15 cellular contexts compared by ENCODE assay signal in genomic region chr2:230795856-230796255, GRCh38.
DNase-seq lines count a peak whose midpoint lies in the region; FAIRE-seq and TF ChIP-seq lines count a peak whose summit lies in the region.
"Had no signal": no experiment of that assay in that cellular context is flagged by ENCODE, and none has a peak within 500 bp of the region (broad histone marks: within the 10 kb centered on the region; RNA-seq: fewer than 3 reads in every experiment).

No MANE protein-coding gene starts in this region.

- H3K36me3 Mint-ChIP-seq in activated CD4-positive, alpha-beta memory T cell treated with anti-CD3 and anti-CD28 coated beads, Interleukin-2, amount 10 ng/mL, durations not matched to agents 7 days and 5 days (ENCODE audit: low read depth): peaks cover 69% of the 10 kb centered on the region
- peaks cover 50% of the 10 kb centered on the region for H3K36me3 Mint-ChIP-seq in activated CD4-positive, alpha-beta memory T cell treated with anti-CD3 and anti-CD28 coated beads for 36 hours

- H3K9me3 Mint-ChIP-seq in activated CD4-positive, alpha-beta memory T cell treated with anti-CD3 and anti-CD28 coated beads, Interleukin-2, amount 10 ng/mL, durations not matched to agents 7 days and 5 days: peaks cover 11% of the 10 kb centered on the region
- H3K9me3 Mint-ChIP-seq in activated CD4-positive, alpha-beta memory T cell treated with anti-CD3 and anti-CD28 coated beads for 36 hours: no peaks in the 10 kb centered on the region

- WGBS in urinary bladder: 59% methylated on average over 4 of the region's 4 CpGs

- H3K4me1 ChIP-seq in neutrophil (ENCODE audit: control insufficient read depth in 1 of 2, insufficient read depth in 1 of 2, low read depth in 1 of 2, low read length in 1 of 2) (peaks cover 62 to 65% of the 10 kb centered on the region in 2 experiments), urinary bladder (ENCODE audit: insufficient read depth) (peaks cover 2% of the 10 kb centered on the region)

- CTCF ChIA-PET in activated CD4-positive, alpha-beta memory T cell treated with anti-CD3 and anti-CD28 coated beads, Interleukin-2, amount 10 ng/mL, durations not matched to agents 7 days and 5 days (lab: Charles Lee): interaction anchor here (0.6 to 3.6 kb wide), 6 partner anchors 14 to 152 kb away, joined by 3 to 59 read pairs (median 4); partner anchors contain the start of gene CAB39
- CTCF ChIA-PET in activated CD4-positive, alpha-beta memory T cell treated with anti-CD3 and anti-CD28 coated beads for 36 hours (lab: Charles Lee): interaction anchor here (1.5 to 3.6 kb wide), 3 partner anchors 34 to 138 kb away, joined by 5 to 76 read pairs (median 29); partner anchors contain the start of gene CAB39

- FAIRE-seq in frontal cortex (lab: Jason Lieb, UNC): no peak
- FAIRE-seq: endometrium had no signal

- DNase-seq in activated CD4-positive, alpha-beta memory T cell treated with anti-CD3 and anti-CD28 coated beads, Interleukin-2, amount 10 ng/mL, durations not matched to agents 7 days and 5 days: no peak
- DNase-seq in activated CD4-positive, alpha-beta memory T cell treated with anti-CD3 and anti-CD28 coated beads for 36 hours: no peak
- peak; percentile 61 for DNase-seq in fibroblast of peridontal ligament (ENCODE audit: extremely low read depth)
- no peak for DNase-seq in frontal cortex (ENCODE audit: low spot score in 2 of 2)
- DNase-seq in NCI-H2107 (lab: John Stamatoyannopoulos, UW): no peak
- DNase-seq in stimulated activated naive CD4-positive, alpha-beta T cell (lab: John Stamatoyannopoulos, UW): no peak
- DNase-seq: activated CD8-positive, alpha-beta T cell treated with anti-CD3 and anti-CD28 coated beads, Interleukin-2, amount 10 ng/mL, durations not matched to agents 7 days and 5 days; activated naive CD4-positive, alpha-beta T cell treated with Interleukin-2 at 50 U/mL for 16 hours; Calu3; NCI-H2227 treated with DMSO at 0.1 percent for 48 hours; retina had no signal

- H3K27ac ChIP-seq in neutrophil: peak overlapping the region; percentile 85
- peak overlapping the region; percentile 54 for H3K27ac ChIP-seq in urinary bladder (ENCODE audit: low read depth)
- H3K27ac ChIP-seq: cardiac muscle cell had no signal

- POLR2A ChIA-PET in activated CD4-positive, alpha-beta memory T cell treated with anti-CD3 and anti-CD28 coated beads, Interleukin-2, amount 10 ng/mL, durations not matched to agents 7 days and 5 days (lab: Charles Lee): interaction anchor here (1.5 to 11.0 kb wide), 3 partner anchors 10 to 82 kb away, joined by 3 to 155 read pairs (median 46); partner anchors contain the start of gene CAB39
- POLR2A ChIA-PET in activated CD4-positive, alpha-beta memory T cell treated with anti-CD3 and anti-CD28 coated beads for 36 hours (lab: Charles Lee): interaction anchor here (0.8 kb wide), 1 partner anchor 134 kb away, joined by 3 read pairs; no protein-coding TSS in a partner anchor

- no peaks in the 10 kb centered on the region for H3K27me3 Mint-ChIP-seq in activated CD4-positive, alpha-beta memory T cell treated with anti-CD3 and anti-CD28 coated beads, Interleukin-2, amount 10 ng/mL, durations not matched to agents 7 days and 5 days
- H3K27me3 Mint-ChIP-seq in activated CD4-positive, alpha-beta memory T cell treated with anti-CD3 and anti-CD28 coated beads for 36 hours: no peaks in the 10 kb centered on the region

- H3K4me3 Mint-ChIP-seq in activated CD4-positive, alpha-beta memory T cell treated with anti-CD3 and anti-CD28 coated beads, Interleukin-2, amount 10 ng/mL, durations not matched to agents 7 days and 5 days: no peak overlapping the region
- no peak overlapping the region for H3K4me3 Mint-ChIP-seq in activated CD4-positive, alpha-beta memory T cell treated with anti-CD3 and anti-CD28 coated beads for 36 hours
- H3K4me3 Mint-ChIP-seq: activated CD8-positive, alpha-beta T cell treated with anti-CD3 and anti-CD28 coated beads, Interleukin-2, amount 10 ng/mL, durations not matched to agents 7 days and 5 days had no signal

- intact Hi-C loops in activated CD4-positive, alpha-beta memory T cell treated with anti-CD3 and anti-CD28 coated beads for 36 hours (cut with micrococcal nuclease): loop anchor here (2.0 to 10.0 kb wide), 6 partner anchors 154 to 789 kb away; partner anchors contain the start of gene SP140

- H3K4me3 ChIP-seq in neutrophil (ENCODE audit: low read depth in 1 of 2, low read length in 1 of 2): no peak overlapping the region
- H3K4me3 ChIP-seq in urinary bladder (ENCODE audit: low read depth, low read length): no peak overlapping the region
- H3K4me3 ChIP-seq: cardiac muscle cell had no signal

- peak overlapping the region; percentile 96 for H3K27ac Mint-ChIP-seq in activated CD4-positive, alpha-beta memory T cell treated with anti-CD3 and anti-CD28 coated beads, Interleukin-2, amount 10 ng/mL, durations not matched to agents 7 days and 5 days
- no peak overlapping the region for H3K27ac Mint-ChIP-seq in activated CD4-positive, alpha-beta memory T cell treated with anti-CD3 and anti-CD28 coated beads for 36 hours

- H3K36me3 ChIP-seq in neutrophil: peaks cover 75% of the 10 kb centered on the region
- H3K36me3 ChIP-seq in urinary bladder (ENCODE audit: insufficient read depth): peaks cover 2% of the 10 kb centered on the region
- H3K36me3 ChIP-seq: cardiac muscle cell had no signal

- peaks cover 45% of the 10 kb centered on the region for H3K4me1 Mint-ChIP-seq in activated CD4-positive, alpha-beta memory T cell treated with anti-CD3 and anti-CD28 coated beads, Interleukin-2, amount 10 ng/mL, durations not matched to agents 7 days and 5 days
- peaks cover 37% of the 10 kb centered on the region for H3K4me1 Mint-ChIP-seq in activated CD4-positive, alpha-beta memory T cell treated with anti-CD3 and anti-CD28 coated beads for 36 hours (ENCODE audit: low read depth)

- H3K9me3 ChIP-seq in neutrophil: no peaks in the 10 kb centered on the region

- no peaks in the 10 kb centered on the region for H3K27me3 ChIP-seq in neutrophil
- H3K27me3 ChIP-seq: cardiac muscle cell had no signal

- no peak for TF ChIP-seq CTCF in neutrophil (IDR thresholded peaks at IDR 0.05)
